Comparison of ENCODE assay signal across 8 cellular contexts in genomic region chr2:27771202-27771547, GRCh38. TPM values are rescaled to one million over a fixed set of nuclear protein-coding genes. Genes with fewer than 3 reads are reported as not detected.
DNase-seq lines count a peak whose midpoint lies in the region; ATAC-seq and TF ChIP-seq lines count a peak whose summit lies in the region.

No MANE protein-coding gene starts in this region.

- H3K36me3 Mint-ChIP-seq in activated CD4-positive, alpha-beta T cell treated with anti-CD3 and anti-CD28 coated beads, Interleukin-2, amount 10 ng/mL, durations not matched to agents 7 days and 5 days (ENCODE audit: low read depth): peaks cover 28% of the 10 kb centered on the region
- H3K36me3 Mint-ChIP-seq in nephron progenitor cell (ENCODE audit: low read depth): peaks cover 18% of the 10 kb centered on the region

- ATAC-seq in GM21360 (IDR thresholded peaks at IDR 0.05; ENCODE audit: unreplicated experiment): no peak

- H3K9me3 Mint-ChIP-seq in activated CD4-positive, alpha-beta T cell treated with anti-CD3 and anti-CD28 coated beads, Interleukin-2, amount 10 ng/mL, durations not matched to agents 7 days and 5 days: no peaks in the 10 kb centered on the region
- H3K9me3 Mint-ChIP-seq in nephron progenitor cell: no peaks in the 10 kb centered on the region

- H3K9me3 ChIP-seq in HUES6 (ENCODE audit: control insufficient read depth, insufficient read depth, low read depth, low read length) (no peaks in the 10 kb centered on the region), colonic mucosa (no peaks in the 10 kb centered on the region)

- peaks cover 15% of the 10 kb centered on the region for H3K36me3 ChIP-seq in HUES6 (ENCODE audit: control insufficient read depth, insufficient read depth, low read length)
- no peaks in the 10 kb centered on the region for H3K36me3 ChIP-seq in colonic mucosa

- no peak for TF ChIP-seq CTCF in colonic mucosa (IDR thresholded peaks at IDR 0.05)
- no peak for TF ChIP-seq CTCF in nephron progenitor cell (IDR thresholded peaks at IDR 0.05)

- peak overlapping the region; percentile 99 for H3K27ac Mint-ChIP-seq in activated CD4-positive, alpha-beta T cell treated with anti-CD3 and anti-CD28 coated beads, Interleukin-2, amount 10 ng/mL, durations not matched to agents 7 days and 5 days
- H3K27ac Mint-ChIP-seq in nephron progenitor cell: peak overlapping the region; percentile 99

- H3K4me3 Mint-ChIP-seq in activated CD4-positive, alpha-beta T cell treated with anti-CD3 and anti-CD28 coated beads, Interleukin-2, amount 10 ng/mL, durations not matched to agents 7 days and 5 days: peak overlapping the region; percentile 100
- H3K4me3 Mint-ChIP-seq in nephron progenitor cell: peak overlapping the region; percentile 98

- POLR2A ChIA-PET in activated CD4-positive, alpha-beta T cell treated with anti-CD3 and anti-CD28 coated beads, Interleukin-2, amount 10 ng/mL, durations not matched to agents 7 days and 5 days (lab: Charles Lee): no interaction called here

- H3K27me3 Mint-ChIP-seq in activated CD4-positive, alpha-beta T cell treated with anti-CD3 and anti-CD28 coated beads, Interleukin-2, amount 10 ng/mL, durations not matched to agents 7 days and 5 days: peaks cover 9% of the 10 kb centered on the region
- peaks cover 25% of the 10 kb centered on the region for H3K27me3 Mint-ChIP-seq in nephron progenitor cell (ENCODE audit: low read depth, poor library complexity)

- H3K27me3 ChIP-seq in HUES6 (ENCODE audit: control insufficient read depth, insufficient read depth, low read length): peaks cover 11% of the 10 kb centered on the region; the same call in 1 of the 2 replicates
- H3K27me3 ChIP-seq in colonic mucosa: no peaks in the 10 kb centered on the region

- CTCF ChIA-PET in activated CD4-positive, alpha-beta T cell treated with anti-CD3 and anti-CD28 coated beads, Interleukin-2, amount 10 ng/mL, durations not matched to agents 7 days and 5 days (lab: Charles Lee): no interaction called here

- H3K27ac ChIP-seq in HUES6 (ENCODE audit: low read depth, low read length): peak overlapping the region; percentile 75
- peak overlapping the region; percentile 82 for H3K27ac ChIP-seq in colonic mucosa

- H3K4me3 ChIP-seq in HUES6 (ENCODE audit: low read depth, low read length) (peak overlapping the region; percentile 98), colonic mucosa (peak overlapping the region; percentile 80)

- H3K4me1 Mint-ChIP-seq in activated CD4-positive, alpha-beta T cell treated with anti-CD3 and anti-CD28 coated beads, Interleukin-2, amount 10 ng/mL, durations not matched to agents 7 days and 5 days: peaks cover 38% of the 10 kb centered on the region
- peaks cover 30% of the 10 kb centered on the region for H3K4me1 Mint-ChIP-seq in nephron progenitor cell

- no peak for DNase-seq in activated CD4-positive, alpha-beta T cell treated with anti-CD3 and anti-CD28 coated beads, Interleukin-2, amount 10 ng/mL, durations not matched to agents 7 days and 5 days
- DNase-seq in activated CD4-positive, alpha-beta T cell treated with anti-CD3 and anti-CD28 coated beads, Interleukin-2, amount 50 U/mL, for 48 hours: no peak
- DNase-seq in colonic mucosa (no peak), nephron progenitor cell (no peak), AG08395 (ENCODE audit: low spot score) (no peak), A172 (ENCODE audit: low spot score) (no peak)

- H3K4me1 ChIP-seq in HUES6 (ENCODE audit: control insufficient read depth, insufficient read depth, low read length) (peaks cover 14% of the 10 kb centered on the region), colonic mucosa (peaks cover 6% of the 10 kb centered on the region)

- intact Hi-C loops in colonic mucosa (cut with DNase I): no loop called here

- H3K9ac ChIP-seq in HUES6 (ENCODE audit: low read length) (peak overlapping the region; percentile 88), colonic mucosa (ENCODE audit: low read depth in 2 of 2, low read length in 2 of 2) (peak overlapping the region; percentile 88 to 94)

RNA-seq across cellular contexts. Expression of gene MRPL33, which starts 0.3 kb away (rescaled TPM):
- 10 to 100 TPM; 43.5 to 49.7 TPM for total RNA-seq in activated CD4-positive, alpha-beta T cell treated with anti-CD3 and anti-CD28 coated beads, Interleukin-2, amount 10 ng/mL, durations not matched to agents 7 days and 5 days
- total RNA-seq in colonic mucosa: 10 to 100 TPM; 56.5 to 63.7 TPM
- total RNA-seq in A172 (2014; rRNA removed; shearing (Covaris generic)): 228 and 237 TPM in 2 replicates
